24 cellular contexts compared by ENCODE assay signal in genomic region chr3:52294320-52295150, GRCh38.
"Had no signal": no experiment of that assay in that cellular context is flagged by ENCODE, and none has a peak within 500 bp of the region (broad histone marks: within the 10 kb centered on the region; RNA-seq: fewer than 3 reads in every experiment).

No MANE protein-coding gene starts in this region.

- H3K27ac ChIP-seq: cardiac muscle cell, esophagus squamous epithelium, heart right ventricle, left lung, skin epidermis, stomach, thyroid gland, upper lobe of left lung, vagina had no signal

- H3K27me3 ChIP-seq: cardiac muscle cell, esophagus squamous epithelium, heart right ventricle, left lung, thyroid gland, upper lobe of left lung, vagina had no signal

- H3K4me1 ChIP-seq: vagina had no signal

- DNase-seq: activated CD4-positive, alpha-beta T cell treated with anti-CD3 and anti-CD28 coated beads, Interleukin-2, amount 50 U/mL, for 1 hour; activated CD4-positive, CD25-positive, alpha-beta regulatory T cell treated with anti-CD3 and anti-CD28 coated beads, Interleukin-2, amount 50 U/mL, for 72 hours; activated CD8-positive, alpha-beta T cell treated with anti-CD3 and anti-CD28 coated beads for 36 hours; activated naive CD4-positive, alpha-beta T cell treated with Interleukin-2 at 50 U/mL for 16 hours; activated T-cell treated with anti-CD3 and anti-CD28 coated beads, Interleukin-2, amount 50 U/mL, for 48 hours; anterior cingulate cortex; cortex of kidney; esophagus squamous epithelium; foreskin melanocyte; heart right ventricle; kidney glomerular epithelial cell; stimulated activated CD4-positive, alpha-beta T cell treated with anti-CD3 and anti-CD28 coated beads, Interleukin-4, amount 100 ng/mL, for 24 hours; stomach; T-helper 2 cell; thyroid gland; upper lobe of left lung had no signal

- H3K4me3 ChIP-seq: cardiac muscle cell, esophagus squamous epithelium, heart right ventricle, left lung, skin epidermis, stomach, thyroid gland, upper lobe of left lung, vagina had no signal

- H3K27ac Mint-ChIP-seq: activated CD8-positive, alpha-beta T cell treated with anti-CD3 and anti-CD28 coated beads for 36 hours; activated naive CD8-positive, alpha-beta T cell; progenitor cell of endocrine pancreas; stimulated activated memory B cell treated with anti-CD40 and anti-IgM and Interleukin-4, amounts not matched to agents 10 μg/mL and 1 μg/mL and 100 μg/mL, for 72 hours had no signal

- H3K27me3 Mint-ChIP-seq: activated CD8-positive, alpha-beta T cell treated with anti-CD3 and anti-CD28 coated beads for 36 hours; activated naive CD8-positive, alpha-beta T cell; progenitor cell of endocrine pancreas; stimulated activated memory B cell treated with anti-CD40 and anti-IgM and Interleukin-4, amounts not matched to agents 10 μg/mL and 1 μg/mL and 100 μg/mL, for 72 hours had no signal

- H3K9me3 Mint-ChIP-seq: activated CD8-positive, alpha-beta T cell treated with anti-CD3 and anti-CD28 coated beads for 36 hours; stimulated activated memory B cell treated with anti-CD40 and anti-IgM and Interleukin-4, amounts not matched to agents 10 μg/mL and 1 μg/mL and 100 μg/mL, for 72 hours had no signal

- ATAC-seq: activated CD8-positive, alpha-beta T cell treated with anti-CD3 and anti-CD28 coated beads for 36 hours; heart right ventricle; left lung; sciatic nerve; stimulated activated memory B cell treated with anti-CD40 and anti-IgM and Interleukin-4, amounts not matched to agents 10 μg/mL and 1 μg/mL and 100 μg/mL, for 72 hours had no signal

- H3K4me3 Mint-ChIP-seq: activated CD8-positive, alpha-beta T cell treated with anti-CD3 and anti-CD28 coated beads for 36 hours; activated naive CD8-positive, alpha-beta T cell; stimulated activated memory B cell treated with anti-CD40 and anti-IgM and Interleukin-4, amounts not matched to agents 10 μg/mL and 1 μg/mL and 100 μg/mL, for 72 hours had no signal

- H3K36me3 ChIP-seq: cardiac muscle cell had no signal

- H3K9me3 ChIP-seq: esophagus squamous epithelium, heart right ventricle, left lung, stomach, thyroid gland, upper lobe of left lung, vagina had no signal
